Comparison of ENCODE assay signal across 12 cellular contexts in the genomic region with DNA sequence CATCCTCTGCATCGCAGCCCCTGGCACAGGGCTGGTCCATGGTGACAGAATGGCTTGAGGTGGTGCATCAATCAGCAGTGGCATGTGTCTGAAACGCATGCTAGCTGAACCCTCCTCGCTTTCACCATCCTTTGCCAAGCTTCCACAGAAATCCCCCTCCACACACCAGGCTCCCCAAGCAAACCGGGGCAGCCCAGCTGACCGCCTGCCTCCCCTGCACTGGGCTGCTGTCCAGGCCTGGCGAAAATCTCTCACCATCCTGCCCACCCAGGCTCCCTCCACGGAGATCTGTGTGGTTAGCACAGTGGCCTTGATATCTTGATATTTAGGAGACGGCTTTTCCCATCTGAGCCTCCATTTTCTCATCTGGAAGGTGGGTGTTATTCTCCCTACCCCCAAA. TPM values are rescaled to one million over a fixed set of nuclear protein-coding genes. Genes with fewer than 3 reads are reported as not detected.
DNase-seq lines count a peak whose midpoint lies in the region; ATAC-seq lines count a peak whose summit lies in the region.
"Had no signal": no experiment of that assay in that cellular context is flagged by ENCODE, and none has a peak within 500 bp of the region (broad histone marks: within the 10 kb centered on the region; RNA-seq: fewer than 3 reads in every experiment).

No MANE protein-coding gene starts in this region.

- H3K9me3 ChIP-seq in CD4-positive, alpha-beta memory T cell (ENCODE audit: control insufficient read depth in 1 of 2, low read length in 2 of 2) = no peaks in the 10 kb centered on the region
- no peaks in the 10 kb centered on the region for H3K9me3 ChIP-seq in HUES48 (ENCODE audit: control insufficient read depth, insufficient read depth, low read length)
- H3K9me3 ChIP-seq: thoracic aorta had no signal

- H3K4me1 ChIP-seq in CD4-positive, alpha-beta memory T cell (ENCODE audit: insufficient read depth, low read length) = peaks cover 77% of the 10 kb centered on the region
- 0 out of 2 replicates have a peak, but pooled peaks cover 4% of the 10 kb centered on the region for H3K4me1 ChIP-seq in HUES48 (ENCODE audit: control insufficient read depth, insufficient read depth, low read length)

- no peaks in the 10 kb centered on the region for H3K36me3 ChIP-seq in CD4-positive, alpha-beta memory T cell (ENCODE audit: insufficient read depth, low read length)
- no peaks in the 10 kb centered on the region for H3K36me3 ChIP-seq in HUES48 (ENCODE audit: control insufficient read depth, insufficient read depth, low read length)
- H3K36me3 ChIP-seq: thoracic aorta had no signal

- intact Hi-C loops in CD4-positive, alpha-beta memory T cell (cut with micrococcal nuclease) = no loop called here

- peak overlapping the region; percentile 89 to 97 (median 94) for H3K4me3 Mint-ChIP-seq in CD4-positive, alpha-beta memory T cell
- peak overlapping the region; percentile 100 for H3K4me3 Mint-ChIP-seq in activated naive CD8-positive, alpha-beta T cell treated with anti-CD3 and anti-CD28 coated beads, Interleukin-2, amount 10 ng/mL, durations not matched to agents 7 days and 5 days
- peak overlapping the region; percentile 89 to 100 (median 93) for H3K4me3 Mint-ChIP-seq in naive thymus-derived CD8-positive, alpha-beta T cell

- no peak for DNase-seq in CD4-positive, alpha-beta memory T cell
- no peak for DNase-seq in activated naive CD8-positive, alpha-beta T cell treated with anti-CD3 and anti-CD28 coated beads, Interleukin-2, amount 10 ng/mL, durations not matched to agents 7 days and 5 days
- no peak for DNase-seq in naive thymus-derived CD8-positive, alpha-beta T cell
- no peak for DNase-seq in COLO668 (lab: John Stamatoyannopoulos, UW; ENCODE audit: unreplicated experiment)
- DNase-seq in NCI-H524 treated with DMSO at 0.1 percent for 48 hours (lab: John Stamatoyannopoulos, UW) = no peak
- DNase-seq: NCI-H146 had no signal

- H3K36me3 Mint-ChIP-seq in CD4-positive, alpha-beta memory T cell = peaks cover 13 to 16% of the 10 kb centered on the region in 2 donors
- H3K36me3 Mint-ChIP-seq in activated naive CD8-positive, alpha-beta T cell treated with anti-CD3 and anti-CD28 coated beads, Interleukin-2, amount 10 ng/mL, durations not matched to agents 7 days and 5 days = peaks cover 30% of the 10 kb centered on the region
- peaks cover 0 to 17% (median 3%) of the 10 kb centered on the region in 3 donors for H3K36me3 Mint-ChIP-seq in naive thymus-derived CD8-positive, alpha-beta T cell

- POLR2A ChIA-PET in CD4-positive, alpha-beta memory T cell (lab: Charles Lee; ENCODE audit: partially characterized antibody) = interaction anchor here (1.8 kb wide), 1 partner anchor 123 kb away, joined by 3 read pairs; no protein-coding TSS in a partner anchor
- POLR2A ChIA-PET in activated naive CD8-positive, alpha-beta T cell treated with anti-CD3 and anti-CD28 coated beads, Interleukin-2, amount 10 ng/mL, durations not matched to agents 7 days and 5 days (lab: Charles Lee) = interaction anchor here (0.5 to 0.9 kb wide), 2 partner anchors 18 to 1349 kb away, joined by 3 read pairs; no protein-coding TSS in a partner anchor
- POLR2A ChIA-PET in naive thymus-derived CD8-positive, alpha-beta T cell (lab: Charles Lee) = interaction anchor here (0.6 to 1.3 kb wide), 3 partner anchors 21 to 108 kb away, joined by 3 to 4 read pairs (median 3); no protein-coding TSS in a partner anchor

- H3K9me3 Mint-ChIP-seq in CD4-positive, alpha-beta memory T cell = peaks cover 0 to 2% (median 0%) of the 10 kb centered on the region in 8 donors
- H3K9me3 Mint-ChIP-seq in activated naive CD8-positive, alpha-beta T cell treated with anti-CD3 and anti-CD28 coated beads, Interleukin-2, amount 10 ng/mL, durations not matched to agents 7 days and 5 days = peaks cover 1% of the 10 kb centered on the region
- no peaks in the 10 kb centered on the region for H3K9me3 Mint-ChIP-seq in naive thymus-derived CD8-positive, alpha-beta T cell

- no peaks in the 10 kb centered on the region for H3K27me3 ChIP-seq in CD4-positive, alpha-beta memory T cell (ENCODE audit: insufficient read depth, low read length)
- H3K27me3 ChIP-seq in HUES48 (ENCODE audit: control insufficient read depth, insufficient read depth, low read length) = peaks cover 11% of the 10 kb centered on the region

- no peak for ATAC-seq in activated naive CD8-positive, alpha-beta T cell treated with anti-CD3 and anti-CD28 coated beads, Interleukin-2, amount 10 ng/mL, durations not matched to agents 7 days and 5 days (ENCODE audit: low read depth)
- no peak for ATAC-seq in naive thymus-derived CD8-positive, alpha-beta T cell
- ATAC-seq in GM19455 (IDR thresholded peaks at IDR 0.05; ENCODE audit: unreplicated experiment) = no peak

- CTCF ChIA-PET in CD4-positive, alpha-beta memory T cell (lab: Charles Lee; ENCODE audit: partially characterized antibody) = interaction anchor here (1.0 kb wide), 1 partner anchor 122 kb away, joined by 8 read pairs; no protein-coding TSS in a partner anchor

- no peak overlapping the region for H3K9ac ChIP-seq in HUES48 (ENCODE audit: low read depth, low read length)

- no peak overlapping the region for H3K4me3 ChIP-seq in CD4-positive, alpha-beta memory T cell (ENCODE audit: low read length in 2 of 2)
- 0 out of 2 replicates have a peak overlapping the region, but pooled peaks have one; percentile 79 for H3K4me3 ChIP-seq in HUES48 (ENCODE audit: low read depth, low read length)

- H3K27ac ChIP-seq in CD4-positive, alpha-beta memory T cell (ENCODE audit: low read depth, low read length) = no peak overlapping the region
- no peak overlapping the region for H3K27ac ChIP-seq in HUES48 (ENCODE audit: low read depth, low read length)

- peak overlapping the region in 6 of 7 donors; percentile 7 to 88 (median 72) for H3K27ac Mint-ChIP-seq in CD4-positive, alpha-beta memory T cell
- peak overlapping the region; percentile 95 for H3K27ac Mint-ChIP-seq in activated naive CD8-positive, alpha-beta T cell treated with anti-CD3 and anti-CD28 coated beads, Interleukin-2, amount 10 ng/mL, durations not matched to agents 7 days and 5 days
- H3K27ac Mint-ChIP-seq in naive thymus-derived CD8-positive, alpha-beta T cell = peak overlapping the region in 7 of 10 donors; percentile 16 to 96 (median 84)

- H3K4me1 Mint-ChIP-seq in CD4-positive, alpha-beta memory T cell = peaks cover 70 to 94% (median 81%) of the 10 kb centered on the region in 4 donors
- H3K4me1 Mint-ChIP-seq in activated naive CD8-positive, alpha-beta T cell treated with anti-CD3 and anti-CD28 coated beads, Interleukin-2, amount 10 ng/mL, durations not matched to agents 7 days and 5 days = peaks cover 74% of the 10 kb centered on the region
- H3K4me1 Mint-ChIP-seq in naive thymus-derived CD8-positive, alpha-beta T cell = peaks cover 61 to 97% (median 87%) of the 10 kb centered on the region in 4 donors

- no peaks in the 10 kb centered on the region for H3K27me3 Mint-ChIP-seq in CD4-positive, alpha-beta memory T cell
- no peaks in the 10 kb centered on the region for H3K27me3 Mint-ChIP-seq in activated naive CD8-positive, alpha-beta T cell treated with anti-CD3 and anti-CD28 coated beads, Interleukin-2, amount 10 ng/mL, durations not matched to agents 7 days and 5 days
- H3K27me3 Mint-ChIP-seq in naive thymus-derived CD8-positive, alpha-beta T cell = peaks cover 0 to 1% (median 0%) of the 10 kb centered on the region in 5 donors

RNA-seq across cellular contexts. Expression of a gene that starts 0.9 kb away (rescaled TPM):
- total RNA-seq in CD4-positive, alpha-beta memory T cell = 1 to 10 TPM; 4.0 to 4.2 TPM
- polyA plus RNA-seq in CD4-positive, alpha-beta memory T cell = 1 to 10 TPM in 1 of 2 donors, under 1 TPM in 1; 0.63 to 5.2 TPM
- total RNA-seq in activated naive CD8-positive, alpha-beta T cell treated with anti-CD3 and anti-CD28 coated beads, Interleukin-2, amount 10 ng/mL, durations not matched to agents 7 days and 5 days = 10 to 100 TPM; 26.8 to 29.0 TPM
- 1 to 10 TPM; 2.0 to 2.4 TPM for total RNA-seq in naive thymus-derived CD8-positive, alpha-beta T cell
- polyA plus RNA-seq in naive thymus-derived CD8-positive, alpha-beta T cell = 1 to 10 TPM; 2.6 to 8.6 (median 5.5) TPM
- total RNA-seq: fibroblast of villous mesenchyme, LHCN-M2 had no signal
- polyA plus RNA-seq: BJ had no signal

Comparison
In these comparisons a context has a peak if more than half of its experiments do, and no peak if none do; other contexts are left out.
1. RNA of a gene that starts 0.9 kb away (total RNA-seq): 26.8 to 29.0 TPM in activated naive CD8-positive, alpha-beta T cell treated with anti-CD3 and anti-CD28 coated beads, Interleukin-2, amount 10 ng/mL, durations not matched to agents 7 days and 5 days; 4.0 to 4.2 TPM in CD4-positive, alpha-beta memory T cell and 2.0 to 2.4 TPM in naive thymus-derived CD8-positive, alpha-beta T cell; every median in the first group is over 4 times any median in the second.
2. Peak in every context shown above with its lines, with median percentiles within 50 percentile points of each other: H3K27ac Mint-ChIP-seq and H3K4me3 Mint-ChIP-seq.